ENCODE assay signal across 24 cellular contexts in the genomic region with DNA sequence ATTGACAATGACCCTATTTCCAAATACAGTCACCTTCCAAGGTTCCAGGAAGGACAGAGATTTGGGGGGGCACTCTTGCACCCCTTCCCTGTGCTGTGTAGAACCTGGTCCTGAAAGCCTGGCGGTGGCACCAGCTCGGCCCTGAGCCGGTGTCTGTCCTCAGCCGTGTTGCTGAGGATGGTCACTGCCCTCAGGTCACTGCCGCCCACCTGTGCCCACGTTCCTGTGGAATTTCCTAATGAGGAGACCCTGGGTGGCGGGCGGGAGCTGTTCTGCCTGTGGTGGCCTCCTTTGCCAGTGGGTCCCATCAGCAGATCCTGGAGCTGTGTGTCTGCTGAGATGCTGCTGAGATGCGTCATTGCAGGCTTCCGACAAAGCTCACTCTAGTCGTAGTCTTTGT.
"Had no signal": no experiment of that assay in that cellular context is flagged by ENCODE, and none has a peak within 500 bp of the region (broad histone marks: within the 10 kb centered on the region; RNA-seq: fewer than 3 reads in every experiment).

No MANE protein-coding gene starts in this region.

- DNase-seq: activated CD4-positive, alpha-beta T cell treated with anti-CD3 and anti-CD28 coated beads, Interleukin-2, amount 50 U/mL, for 1 hour; activated CD8-positive, alpha-beta T cell treated with anti-CD3 and anti-CD28 coated beads, Interleukin-2, amount 10 ng/mL, durations not matched to agents 7 days and 5 days; activated effector memory CD4-positive, alpha-beta T cell treated with Interleukin-2 at 50 U/mL for 16 hours; anterior cingulate cortex; effector CD4-positive, alpha-beta T cell; foreskin melanocyte; kidney; naive thymus-derived CD8-positive, alpha-beta T cell; stimulated activated naive CD4-positive, alpha-beta T cell; T-cell; thyroid gland had no signal

- H3K9me3 Mint-ChIP-seq: activated naive CD4-positive, alpha-beta T cell treated with anti-CD3 and anti-CD28 coated beads, Interleukin-2, amount 10 ng/mL, durations not matched to agents 7 days and 5 days; dendritic cell treated with granulocyte-macrophage colony-stimulating factor and Interleukin-4, amounts not matched to agents 40 ng/mL and 50 ng/mL, for 4 days; mesothelial cell of epicardium; naive thymus-derived CD8-positive, alpha-beta T cell; T-cell; T-helper 2 cell treated with Interferon-gamma antibody and Interleukin-4, amounts not matched to agents 5 μg/mL and 100 μg/mL, for 36 hours had no signal

- H3K27ac ChIP-seq: body of pancreas, cardiac muscle cell, neutrophil, pancreas, right lobe of liver, skin epidermis, thyroid gland, VCaP had no signal

- H3K4me1 ChIP-seq: body of pancreas, pancreas, right lobe of liver, thyroid gland had no signal

- H3K4me3 ChIP-seq: body of pancreas, cardiac muscle cell, pancreas, right lobe of liver, skin epidermis, thyroid gland had no signal

- H3K4me1 Mint-ChIP-seq: mesothelial cell of epicardium, T-cell had no signal

- ATAC-seq: activated CD4-positive, CD25-positive, alpha-beta regulatory T cell treated with anti-CD3 and anti-CD28 coated beads, Interleukin-2, amount 50 U/mL, for 24 hours; activated CD8-positive, alpha-beta T cell treated with anti-CD3 and anti-CD28 coated beads, Interleukin-2, amount 10 ng/mL, durations not matched to agents 7 days and 5 days; body of pancreas; naive thymus-derived CD8-positive, alpha-beta T cell; pancreas; right lobe of liver; SK-N-SH treated with all-trans-retinoic acid at 6 μM for 48 hours; T-cell had no signal

- H3K27me3 Mint-ChIP-seq: activated naive CD4-positive, alpha-beta T cell treated with anti-CD3 and anti-CD28 coated beads, Interleukin-2, amount 10 ng/mL, durations not matched to agents 7 days and 5 days; dendritic cell treated with granulocyte-macrophage colony-stimulating factor and Interleukin-4, amounts not matched to agents 40 ng/mL and 50 ng/mL, for 4 days; naive thymus-derived CD8-positive, alpha-beta T cell; T-cell had no signal

- H3K4me3 Mint-ChIP-seq: activated CD8-positive, alpha-beta T cell treated with anti-CD3 and anti-CD28 coated beads, Interleukin-2, amount 10 ng/mL, durations not matched to agents 7 days and 5 days; activated naive CD4-positive, alpha-beta T cell treated with anti-CD3 and anti-CD28 coated beads, Interleukin-2, amount 10 ng/mL, durations not matched to agents 7 days and 5 days; dendritic cell treated with granulocyte-macrophage colony-stimulating factor and Interleukin-4, amounts not matched to agents 40 ng/mL and 50 ng/mL, for 4 days; mesothelial cell of epicardium; naive thymus-derived CD8-positive, alpha-beta T cell; T-cell; T-helper 2 cell treated with Interferon-gamma antibody and Interleukin-4, amounts not matched to agents 5 μg/mL and 100 μg/mL, for 36 hours had no signal

- H3K9me3 ChIP-seq: body of pancreas, neutrophil, pancreas, right lobe of liver, thyroid gland had no signal

- H3K27me3 ChIP-seq: body of pancreas, cardiac muscle cell, neutrophil, pancreas, right lobe of liver, thyroid gland had no signal

- H3K27ac Mint-ChIP-seq: activated naive CD4-positive, alpha-beta T cell treated with anti-CD3 and anti-CD28 coated beads, Interleukin-2, amount 10 ng/mL, durations not matched to agents 7 days and 5 days; dendritic cell treated with granulocyte-macrophage colony-stimulating factor and Interleukin-4, amounts not matched to agents 40 ng/mL and 50 ng/mL, for 4 days; mesothelial cell of epicardium; T-cell; T-helper 2 cell treated with Interferon-gamma antibody and Interleukin-4, amounts not matched to agents 5 μg/mL and 100 μg/mL, for 36 hours had no signal
